Comparison of ENCODE assay signal across 23 cellular contexts in genomic region chr11:94694309-94695060, GRCh38.
DNase-seq lines count a peak whose midpoint lies in the region; ATAC-seq and TF ChIP-seq lines count a peak whose summit lies in the region.
"Had no signal": no experiment of that assay in that cellular context is flagged by ENCODE, and none has a peak within 500 bp of the region (broad histone marks: within the 10 kb centered on the region; RNA-seq: fewer than 3 reads in every experiment).

No MANE protein-coding gene starts in this region.

- H3K4me1 ChIP-seq in MM.1S (ENCODE audit: low read length), result peaks cover 9% of the 10 kb centered on the region; the same call in 1 of the 2 replicates
- peaks cover 0 to 2% of the 10 kb centered on the region in 2 donors for H3K4me1 ChIP-seq in neuronal stem cell (ENCODE audit: control insufficient read depth in 2 of 2, insufficient read depth in 1 of 2, low read depth in 1 of 2, low read length in 2 of 2)
- H3K4me1 ChIP-seq: sigmoid colon had no signal

- no peak overlapping the region for H3K27ac Mint-ChIP-seq in natural killer cell
- H3K27ac Mint-ChIP-seq: activated CD4-positive, alpha-beta T cell treated with anti-CD3 and anti-CD28 coated beads for 36 hours; activated CD8-positive, alpha-beta T cell treated with anti-CD3 and anti-CD28 coated beads, Interleukin-2, amount 10 ng/mL, durations not matched to agents 7 days and 5 days; activated naive CD8-positive, alpha-beta T cell treated with anti-CD3 and anti-CD28 coated beads for 36 hours; dendritic cell treated with granulocyte-macrophage colony-stimulating factor and Interleukin-4, amounts not matched to agents 40 ng/mL and 50 ng/mL, for 4 days had no signal

- no peaks in the 10 kb centered on the region for H3K9me2 ChIP-seq in MM.1S (replicated peaks; ENCODE audit: insufficient read depth, low read length)

- DNase-seq in MM.1S (peak; percentile 49), NCI-H69 (lab: John Stamatoyannopoulos, UW) (peak; percentile 29), neuronal stem cell (ENCODE audit: low spot score) (no peak), SKM-1 treated with dmso at 0.1 percent for 144 hours (lab: John Stamatoyannopoulos, UW; ENCODE audit: unreplicated experiment) (no peak), iPS-NIHi11 (ENCODE audit: low spot score) (no peak), natural killer cell (no peak)
- DNase-seq: activated CD4-positive, alpha-beta T cell treated with anti-CD3 and anti-CD28 coated beads for 36 hours; activated CD8-positive, alpha-beta T cell treated with anti-CD3 and anti-CD28 coated beads, Interleukin-2, amount 10 ng/mL, durations not matched to agents 7 days and 5 days; activated effector memory CD4-positive, alpha-beta T cell treated with Interleukin-2 at 50 U/mL for 16 hours; activated naive CD8-positive, alpha-beta T cell treated with anti-CD3 and anti-CD28 coated beads for 36 hours; aorta; caudate nucleus; MV-4-11; NCI-H146; sigmoid colon; stimulated activated CD4-positive, alpha-beta T cell treated with anti-CD3 and anti-CD28 coated beads, Interleukin-15, amount 100 ng/mL, for 24 hours; stimulated activated naive CD4-positive, alpha-beta T cell; T-helper 2 cell had no signal

- H3K4me3 ChIP-seq in MM.1S (ENCODE audit: low read length) (no peak overlapping the region), neuronal stem cell (ENCODE audit: low read length in 2 of 2) (no peak overlapping the region)
- H3K4me3 ChIP-seq: sigmoid colon, SK-N-MC had no signal

- no peak overlapping the region for H2BK120ac ChIP-seq in neuronal stem cell (ENCODE audit: low read depth, low read length)

- H3K36me3 ChIP-seq in MM.1S (replicated peaks; ENCODE audit: insufficient read depth, low read length) (no peaks in the 10 kb centered on the region), neuronal stem cell (replicated peaks in 1 of 2; ENCODE audit: control insufficient read depth in 2 of 2, insufficient read depth in 2 of 2, low read length in 2 of 2) (no peaks in the 10 kb centered on the region)
- H3K36me3 ChIP-seq: neutrophil, sigmoid colon had no signal

- no peak overlapping the region for H3K14ac ChIP-seq in neuronal stem cell (ENCODE audit: low read length)

- no peak for TF ChIP-seq CTCF in MM.1S (IDR thresholded peaks at IDR 0.05; ENCODE audit: low read length)
- TF ChIP-seq CTCF in natural killer cell (IDR thresholded peaks at IDR 0.05), result no peak

- H3K79me1 ChIP-seq in neuronal stem cell (ENCODE audit: low read depth, low read length), result no peaks in the 10 kb centered on the region

- no peak overlapping the region for H3K4ac ChIP-seq in neuronal stem cell (ENCODE audit: low read length)

- H3K9me3 ChIP-seq in MM.1S (replicated peaks; ENCODE audit: insufficient read depth, low read length), result no peaks in the 10 kb centered on the region
- no peaks in the 10 kb centered on the region for H3K9me3 ChIP-seq in neuronal stem cell (replicated peaks in 1 of 2; ENCODE audit: control insufficient read depth in 2 of 2, insufficient read depth in 1 of 2, low read depth in 1 of 2, low read length in 2 of 2)
- H3K9me3 ChIP-seq: neutrophil, sigmoid colon had no signal

- no peaks in the 10 kb centered on the region for H3K36me3 Mint-ChIP-seq in natural killer cell
- H3K36me3 Mint-ChIP-seq: activated naive CD8-positive, alpha-beta T cell treated with anti-CD3 and anti-CD28 coated beads for 36 hours had no signal

- no peak overlapping the region for H3K4me2 ChIP-seq in MM.1S (ENCODE audit: low read depth, low read length)
- no peak overlapping the region for H3K4me2 ChIP-seq in neuronal stem cell (ENCODE audit: insufficient read depth, low read length, poor library complexity, severe bottlenecking)

- H2AFZ ChIP-seq in MM.1S (ENCODE audit: low read length), result no peak overlapping the region
- H2AFZ ChIP-seq in neuronal stem cell (ENCODE audit: low read length), result peak overlapping the region; percentile 51

- H3K27me3 ChIP-seq in MM.1S (replicated peaks; ENCODE audit: insufficient read depth, low read length), result no peaks in the 10 kb centered on the region
- H3K27me3 ChIP-seq in neuronal stem cell (ENCODE audit: control insufficient read depth in 3 of 3, insufficient read depth in 3 of 3, low read depth in 1 of 3, low read length in 3 of 3), result no peaks in the 10 kb centered on the region
- H3K27me3 ChIP-seq: sigmoid colon had no signal

- H3K27me3 Mint-ChIP-seq in natural killer cell (ENCODE audit: low read depth in 2 of 2), result peaks cover 12 to 33% of the 10 kb centered on the region in 2 donors
- H3K27me3 Mint-ChIP-seq: dendritic cell treated with granulocyte-macrophage colony-stimulating factor and Interleukin-4, amounts not matched to agents 40 ng/mL and 50 ng/mL, for 4 days had no signal

- no peak overlapping the region for H3K18ac ChIP-seq in neuronal stem cell (ENCODE audit: low read length)

- intact Hi-C loops in natural killer cell (cut with micrococcal nuclease), result no loop called here

- no peak overlapping the region for H4K8ac ChIP-seq in neuronal stem cell (ENCODE audit: low read depth, low read length)

- H4K20me1 ChIP-seq in MM.1S (ENCODE audit: insufficient read depth, low read length), result no peaks in the 10 kb centered on the region

- H3K4me1 Mint-ChIP-seq in natural killer cell, result no peaks in the 10 kb centered on the region
- H3K4me1 Mint-ChIP-seq: activated CD4-positive, alpha-beta T cell treated with anti-CD3 and anti-CD28 coated beads for 36 hours; activated naive CD8-positive, alpha-beta T cell treated with anti-CD3 and anti-CD28 coated beads for 36 hours had no signal

- H2AK5ac ChIP-seq in neuronal stem cell (ENCODE audit: low read depth, low read length), result no peak overlapping the region

- H3K9me3 Mint-ChIP-seq in natural killer cell, result no peaks in the 10 kb centered on the region
- H3K9me3 Mint-ChIP-seq: activated naive CD8-positive, alpha-beta T cell treated with anti-CD3 and anti-CD28 coated beads for 36 hours; dendritic cell treated with granulocyte-macrophage colony-stimulating factor and Interleukin-4, amounts not matched to agents 40 ng/mL and 50 ng/mL, for 4 days had no signal

- H3K9ac ChIP-seq in MM.1S (ENCODE audit: low read length) (no peak overlapping the region), neuronal stem cell (ENCODE audit: low read depth, low read length, poor library complexity) (no peak overlapping the region)

- H2BK12ac ChIP-seq in neuronal stem cell (ENCODE audit: low read length), result no peak overlapping the region

- H4K91ac ChIP-seq in neuronal stem cell (ENCODE audit: low read depth, low read length, poor library complexity), result no peak overlapping the region

- H2BK5ac ChIP-seq in neuronal stem cell (ENCODE audit: low read length), result no peak overlapping the region

- no peaks in the 10 kb centered on the region for H3F3A ChIP-seq in MM.1S (ENCODE audit: insufficient read depth, low read length)

- no peaks in the 10 kb centered on the region for H3K79me2 ChIP-seq in MM.1S (ENCODE audit: low read length)

- H2BK15ac ChIP-seq in neuronal stem cell (ENCODE audit: low read length), result no peak overlapping the region

- WGBS in neuronal stem cell (ENCODE audit: extremely low coverage in 2 of 2, insufficient read length in 2 of 2, insufficient replicate concordance in 1 of 2), 2 donors, result no CpG with 5 or more reads among the region's 4 CpGs

- ATAC-seq in esophagus mucosa (peak; percentile 85), natural killer cell (no peak)
- ATAC-seq: activated CD4-positive, alpha-beta T cell treated with anti-CD3 and anti-CD28 coated beads for 36 hours; activated CD8-positive, alpha-beta T cell treated with anti-CD3 and anti-CD28 coated beads, Interleukin-2, amount 10 ng/mL, durations not matched to agents 7 days and 5 days had no signal

- H3K4me3 Mint-ChIP-seq in natural killer cell, result no peak overlapping the region
- H3K4me3 Mint-ChIP-seq: activated CD4-positive, alpha-beta T cell treated with anti-CD3 and anti-CD28 coated beads for 36 hours; activated CD8-positive, alpha-beta T cell treated with anti-CD3 and anti-CD28 coated beads, Interleukin-2, amount 10 ng/mL, durations not matched to agents 7 days and 5 days; activated naive CD8-positive, alpha-beta T cell treated with anti-CD3 and anti-CD28 coated beads for 36 hours; dendritic cell treated with granulocyte-macrophage colony-stimulating factor and Interleukin-4, amounts not matched to agents 40 ng/mL and 50 ng/mL, for 4 days had no signal

- H3K23ac ChIP-seq in neuronal stem cell (ENCODE audit: low read depth, low read length, poor library complexity), result no peak overlapping the region

- H3K27ac ChIP-seq in MM.1S (ENCODE audit: low read length) (no peak overlapping the region), neuronal stem cell (replicated peaks; ENCODE audit: low read length) (no peak overlapping the region)
- H3K27ac ChIP-seq: C4-2B, neutrophil, sigmoid colon, SK-N-MC had no signal

Comparison
In these comparisons a context has a peak if more than half of its experiments do, and no peak if none do; other contexts are left out.
1. DNase-seq: peak in MM.1S (single experiment) and NCI-H69 (single experiment); none in neuronal stem cell (single experiment), SKM-1 treated with dmso at 0.1 percent for 144 hours (single experiment), iPS-NIHi11 (single experiment) and natural killer cell (single experiment).